In genomic region chr2:47354817-47355653, GRCh38 we compare ENCODE assay signal across 23 cellular contexts. TPM values are rescaled to one million over a fixed set of nuclear protein-coding genes. Genes with fewer than 3 reads are reported as not detected.
DNase-seq lines count a peak whose midpoint lies in the region; ATAC-seq and TF ChIP-seq lines count a peak whose summit lies in the region.
"Had no signal": no experiment of that assay in that cellular context is flagged by ENCODE, and none has a peak within 500 bp of the region (broad histone marks: within the 10 kb centered on the region; RNA-seq: fewer than 3 reads in every experiment).

No MANE protein-coding gene starts in this region.

- H3K4me3 Mint-ChIP-seq in HFFc6 (peak overlapping the region; percentile 34; the same call in 1 of the 2 replicates), WTC11 (no peak overlapping the region)
- H3K4me3 Mint-ChIP-seq: activated CD4-positive, alpha-beta T cell treated with anti-CD3 and anti-CD28 coated beads, Interleukin-2, amount 10 ng/mL, durations not matched to agents 7 days and 5 days; activated naive CD8-positive, alpha-beta T cell treated with anti-CD3 and anti-CD28 coated beads, Interleukin-2, amount 50 U/mL, for 24 hours; CD4-positive, alpha-beta memory T cell; dendritic cell treated with granulocyte-macrophage colony-stimulating factor and Interleukin-4, amounts not matched to agents 40 ng/mL and 50 ng/mL, for 4 days; natural killer cell treated with Interleukin-12 subunit alpha and Interleukin-12 subunit beta and Interleukin-15 and Interleukin-18, amount 100 ng/mL, for 72 hours; stimulated activated naive CD8-positive, alpha-beta T cell treated with anti-CD3 and anti-CD28 coated beads, Interleukin-15, amount 100 ng/mL, for 72 hours had no signal

- CTCF ChIA-PET in WTC11 (lab: Charles Lee): interaction anchor here (1.0 to 1.1 kb wide), 2 partner anchors 19 to 33 kb away, joined by 4 read pairs; no protein-coding TSS in a partner anchor

- no peaks in the 10 kb centered on the region for H3K9me3 ChIP-seq in spleen
- H3K9me3 ChIP-seq: MG63, prostate gland, upper lobe of left lung had no signal

- H3K27me3 Mint-ChIP-seq in HFFc6 (ENCODE audit: insufficient read depth): no peaks in the 10 kb centered on the region
- peaks cover 4% of the 10 kb centered on the region; the same call in 1 of the 2 replicates for H3K27me3 Mint-ChIP-seq in WTC11 (ENCODE audit: low read depth)
- H3K27me3 Mint-ChIP-seq: activated CD4-positive, alpha-beta T cell treated with anti-CD3 and anti-CD28 coated beads, Interleukin-2, amount 10 ng/mL, durations not matched to agents 7 days and 5 days; activated naive CD8-positive, alpha-beta T cell treated with anti-CD3 and anti-CD28 coated beads, Interleukin-2, amount 50 U/mL, for 24 hours; stimulated activated naive CD8-positive, alpha-beta T cell treated with anti-CD3 and anti-CD28 coated beads, Interleukin-15, amount 100 ng/mL, for 72 hours had no signal

- no peak for TF ChIP-seq POLR2A in spleen (IDR thresholded peaks at IDR 0.05)

- H3K27ac Mint-ChIP-seq in HFFc6: peak overlapping the region; percentile 69
- H3K27ac Mint-ChIP-seq in WTC11: no peak overlapping the region
- H3K27ac Mint-ChIP-seq: activated CD4-positive, alpha-beta T cell treated with anti-CD3 and anti-CD28 coated beads, Interleukin-2, amount 10 ng/mL, durations not matched to agents 7 days and 5 days; activated naive CD8-positive, alpha-beta T cell treated with anti-CD3 and anti-CD28 coated beads, Interleukin-2, amount 50 U/mL, for 24 hours; CD4-positive, alpha-beta memory T cell; dendritic cell treated with granulocyte-macrophage colony-stimulating factor and Interleukin-4, amounts not matched to agents 40 ng/mL and 50 ng/mL, for 4 days; natural killer cell treated with Interleukin-12 subunit alpha and Interleukin-12 subunit beta and Interleukin-15 and Interleukin-18, amount 100 ng/mL, for 72 hours; stimulated activated naive CD8-positive, alpha-beta T cell treated with anti-CD3 and anti-CD28 coated beads, Interleukin-15, amount 100 ng/mL, for 72 hours had no signal

- no peaks in the 10 kb centered on the region for H3K27me3 ChIP-seq in spleen (replicated peaks in 1 of 7)
- H3K27me3 ChIP-seq: MG63, upper lobe of left lung had no signal

- intact Hi-C loops in spleen (cut with DNase I; ENCODE audit: low total_unique reads): no loop called here

- peaks cover 0 to 5% (median 0%) of the 10 kb centered on the region in 6 donors for H3K4me1 ChIP-seq in spleen
- H3K4me1 ChIP-seq: upper lobe of left lung had no signal

- no peaks in the 10 kb centered on the region for H3K9me3 Mint-ChIP-seq in HFFc6
- H3K9me3 Mint-ChIP-seq in WTC11: no peaks in the 10 kb centered on the region
- H3K9me3 Mint-ChIP-seq: activated CD4-positive, alpha-beta T cell treated with anti-CD3 and anti-CD28 coated beads, Interleukin-2, amount 10 ng/mL, durations not matched to agents 7 days and 5 days; activated naive CD8-positive, alpha-beta T cell treated with anti-CD3 and anti-CD28 coated beads, Interleukin-2, amount 50 U/mL, for 24 hours; CD4-positive, alpha-beta memory T cell; dendritic cell treated with granulocyte-macrophage colony-stimulating factor and Interleukin-4, amounts not matched to agents 40 ng/mL and 50 ng/mL, for 4 days; natural killer cell treated with Interleukin-12 subunit alpha and Interleukin-12 subunit beta and Interleukin-15 and Interleukin-18, amount 100 ng/mL, for 72 hours; stimulated activated naive CD8-positive, alpha-beta T cell treated with anti-CD3 and anti-CD28 coated beads, Interleukin-15, amount 100 ng/mL, for 72 hours had no signal

- H3K4me1 Mint-ChIP-seq in HFFc6 (ENCODE audit: low read depth): peaks cover 34% of the 10 kb centered on the region
- H3K4me1 Mint-ChIP-seq in WTC11: peaks cover 13% of the 10 kb centered on the region
- H3K4me1 Mint-ChIP-seq: activated CD4-positive, alpha-beta T cell treated with anti-CD3 and anti-CD28 coated beads, Interleukin-2, amount 10 ng/mL, durations not matched to agents 7 days and 5 days; activated naive CD8-positive, alpha-beta T cell treated with anti-CD3 and anti-CD28 coated beads, Interleukin-2, amount 50 U/mL, for 24 hours; CD4-positive, alpha-beta memory T cell; stimulated activated naive CD8-positive, alpha-beta T cell treated with anti-CD3 and anti-CD28 coated beads, Interleukin-15, amount 100 ng/mL, for 72 hours had no signal

- DNase-seq in HFFc6: no peak
- DNase-seq in WTC11 (ENCODE audit: low spot score): no peak
- peak; percentile 11 for DNase-seq in mesenteric fat pad (ENCODE audit: low spot score)
- no peak for DNase-seq in spleen
- DNase-seq in NCI-H345 (lab: John Stamatoyannopoulos, UW): no peak
- DNase-seq in NCI-H2081 (lab: John Stamatoyannopoulos, UW): no peak
- DNase-seq: activated CD4-positive, alpha-beta T cell treated with anti-CD3 and anti-CD28 coated beads, Interleukin-2, amount 10 ng/mL, durations not matched to agents 7 days and 5 days; activated CD8-positive, alpha-beta memory T cell treated with anti-CD3 and anti-CD28 coated beads, Interleukin-2, amount 50 U/mL, for 48 hours; activated naive CD8-positive, alpha-beta T cell treated with anti-CD3 and anti-CD28 coated beads, Interleukin-2, amount 50 U/mL, for 24 hours; CD4-positive, alpha-beta memory T cell; hippocampal formation; NCI-H1436 treated with DMSO at 0.1 percent for 48 hours; NCI-H526; stimulated activated CD4-positive, alpha-beta T cell treated with anti-CD3 and anti-CD28 coated beads, Interleukin-4, amount 100 ng/mL, for 1 hour; stimulated activated naive CD8-positive, alpha-beta T cell treated with anti-CD3 and anti-CD28 coated beads, Interleukin-15, amount 100 ng/mL, for 72 hours; upper lobe of left lung had no signal

- TF ChIP-seq CTCF in HFFc6 (IDR thresholded peaks at IDR 0.05): no peak
- no peak for TF ChIP-seq CTCF in WTC11 (IDR thresholded peaks at IDR 0.05)
- TF ChIP-seq CTCF in spleen (IDR thresholded peaks at IDR 0.05 in 8 of 11, conservative IDR thresholded peaks at IDR 0.05 in 3 of 11): no peak

- H3K27ac ChIP-seq in spleen: peak overlapping the region; percentile 55 to 76 (median 64)
- H3K27ac ChIP-seq: HL-60, prostate gland, upper lobe of left lung had no signal

- no peaks in the 10 kb centered on the region for H3K36me3 Mint-ChIP-seq in HFFc6 (ENCODE audit: low read depth)
- H3K36me3 Mint-ChIP-seq in WTC11: no peaks in the 10 kb centered on the region
- H3K36me3 Mint-ChIP-seq: CD4-positive, alpha-beta memory T cell; natural killer cell treated with Interleukin-12 subunit alpha and Interleukin-12 subunit beta and Interleukin-15 and Interleukin-18, amount 100 ng/mL, for 72 hours had no signal

- POLR2A ChIA-PET in WTC11 (lab: Charles Lee): interaction anchor here (1.0 kb wide), 1 partner anchor 19 kb away, joined by 4 read pairs; no protein-coding TSS in a partner anchor

- 72 to 81% (median 77%) methylated on average over 9 of the region's 9 CpGs for WGBS in spleen, 5 donors

- H3K36me3 ChIP-seq in spleen: no peaks in the 10 kb centered on the region
- H3K36me3 ChIP-seq: MG63, prostate gland, upper lobe of left lung had no signal

- H3K4me3 ChIP-seq in spleen: no peak overlapping the region
- H3K4me3 ChIP-seq: MG63, prostate gland, upper lobe of left lung had no signal

- ATAC-seq in WTC11: no peak
- no peak for ATAC-seq in HG02588 (IDR thresholded peaks at IDR 0.05; ENCODE audit: unreplicated experiment)
- ATAC-seq in GM21381 (IDR thresholded peaks at IDR 0.05; ENCODE audit: unreplicated experiment): no peak
- ATAC-seq: activated naive CD8-positive, alpha-beta T cell treated with anti-CD3 and anti-CD28 coated beads, Interleukin-2, amount 50 U/mL, for 24 hours; stimulated activated naive CD8-positive, alpha-beta T cell treated with anti-CD3 and anti-CD28 coated beads, Interleukin-15, amount 100 ng/mL, for 72 hours had no signal

TF ChIP-seq in WTC11, 78 proteins besides CTCF, POLR2A, EP300 and RAD21:
- TF ChIP-seq ZNF121 (CRISPR knock-in tag; IDR thresholded peaks at IDR 0.05) (peak; percentile 82), AR (CRISPR knock-in tag; IDR thresholded peaks at IDR 0.05) (no peak)
TF ChIP-seq in WTC11: peak in this region for 1.

RNA-seq across cellular contexts. Expression of gene EPCAM, which starts 14.1 kb away (rescaled TPM):
- total RNA-seq in HFFc6 (2021; fragmentation: NEBNext Ultra II Directional; extraction: Animal tissue kit (Norgen Biotek cat#: 25700)): under 1 TPM; 0.21 to 0.74 (median 0.39) TPM
- total RNA-seq in WTC11 (2021) (214 to 229 TPM (median 227 TPM) in 3 replicates), mesenteric fat pad (1.4 TPM), spleen (1 to 10 TPM in 4 of 7 donors, under 1 TPM in 2, not detected in 1; 0.72 to 2.7 (median 1.5) TPM)
- polyA plus RNA-seq in spleen: under 1 TPM; 0.59 to 0.96 (median 0.67) TPM
- total RNA-seq: activated CD4-positive, alpha-beta T cell treated with anti-CD3 and anti-CD28 coated beads, Interleukin-2, amount 10 ng/mL, durations not matched to agents 7 days and 5 days; CD4-positive, alpha-beta memory T cell had no signal
- polyA plus RNA-seq: CD4-positive, alpha-beta memory T cell had no signal

RNA-seq across cellular contexts. Expression of gene MSH2, which starts 47.9 kb away (rescaled TPM):
- total RNA-seq in HFFc6 (2021; fragmentation: NEBNext Ultra II Directional; extraction: Animal tissue kit (Norgen Biotek cat#: 25700)): 10 to 100 TPM; 14.4 to 22.0 (median 20.5) TPM
- total RNA-seq in WTC11 (2021): 207 to 244 TPM (median 209 TPM) in 3 replicates
- 8.3 TPM for total RNA-seq in mesenteric fat pad
- 10 to 100 TPM; 14.8 to 19.4 (median 16.3) TPM for total RNA-seq in spleen
- polyA plus RNA-seq in spleen: 10 to 100 TPM in 2 of 3 donors, 1 to 10 TPM in 1; 7.1 to 12.1 (median 11.5) TPM

Comparison
In these comparisons a context has a peak if more than half of its experiments do, and no peak if none do; other contexts are left out.
1. RNA of gene EPCAM, which starts 14.1 kb away (total RNA-seq): 214 to 229 TPM in WTC11; 1.4 TPM in mesenteric fat pad (single experiment), 0.72 to 2.7 TPM in spleen and 0.21 to 0.74 TPM in HFFc6; every median in the first group is over 10 times any median in the second.